In the genomic region with DNA sequence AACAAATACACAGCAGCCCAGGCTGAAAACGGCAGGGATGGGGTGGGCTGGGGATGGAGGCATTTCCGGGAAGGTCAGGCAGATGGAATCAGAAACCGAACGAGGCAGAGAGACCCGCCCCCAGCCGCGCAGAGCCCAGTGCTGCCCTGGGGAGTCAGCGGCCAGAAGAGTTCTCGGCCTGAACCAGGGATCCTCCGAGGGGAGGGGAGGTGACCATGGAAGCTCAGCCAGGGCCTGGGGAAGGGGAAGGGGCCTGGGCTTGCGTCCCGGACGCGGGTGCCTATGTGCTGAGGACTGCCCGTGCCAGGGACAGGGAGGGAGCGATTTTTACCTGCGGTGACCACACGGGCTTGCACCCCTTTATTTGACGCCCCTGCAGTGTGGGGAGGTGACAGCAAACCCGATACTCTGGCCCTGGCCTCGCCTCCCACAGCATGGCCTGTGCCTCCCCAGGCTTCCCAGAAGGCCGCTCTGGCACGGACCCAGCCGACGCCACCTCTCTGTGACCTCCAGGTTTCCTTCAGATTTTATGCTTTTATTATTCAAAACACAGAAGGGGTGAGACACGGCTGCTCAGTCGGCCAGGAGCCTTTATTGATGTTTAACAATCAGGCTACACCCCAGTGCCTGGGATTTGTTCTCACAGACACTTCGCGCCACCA, we compare ENCODE assay signal across 2 cellular contexts.
A peak's percentile ranks its signal among the peaks of the same experiment; 100 is the strongest.
TF ChIP-seq lines count a peak whose summit lies in the region.

No MANE protein-coding gene starts in this region.

TF ChIP-seq in HepG2, 621 proteins besides CTCF, POLR2A, EP300 and RAD21:
- 0 out of 2 replicates have a peak, but pooled peaks have one; percentile 30 for TF ChIP-seq ZNF430 (CRISPR knock-in tag; IDR thresholded peaks at IDR 0.05)
- 0 out of 2 replicates have a peak, but pooled peaks have one; percentile 21 for TF ChIP-seq ELF1 (CRISPR knock-in tag; IDR thresholded peaks at IDR 0.05)
- TF ChIP-seq ZFY (CRISPR knock-in tag; IDR thresholded peaks at IDR 0.05) = 0 out of 2 replicates have a peak, but pooled peaks have one; percentile 24
- TF ChIP-seq, protein P1, sequence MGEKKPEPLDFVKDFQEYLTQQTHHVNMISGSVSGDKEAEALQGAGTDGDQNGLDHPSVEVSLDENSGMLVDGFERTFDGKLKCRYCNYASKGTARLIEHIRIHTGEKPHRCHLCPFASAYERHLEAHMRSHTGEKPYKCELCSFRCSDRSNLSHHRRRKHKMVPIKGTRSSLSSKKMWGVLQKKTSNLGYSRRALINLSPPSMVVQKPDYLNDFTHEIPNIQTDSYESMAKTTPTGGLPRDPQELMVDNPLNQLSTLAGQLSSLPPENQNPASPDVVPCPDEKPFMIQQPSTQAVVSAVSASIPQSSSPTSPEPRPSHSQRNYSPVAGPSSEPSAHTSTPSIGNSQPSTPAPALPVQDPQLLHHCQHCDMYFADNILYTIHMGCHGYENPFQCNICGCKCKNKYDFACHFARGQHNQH (CRISPR knock-in tag; IDR thresholded peaks at IDR 0.05) = no peak
- peak; percentile 25; the same call in 1 of the 2 replicates for TF ChIP-seq GABPB1 (CRISPR knock-in tag; IDR thresholded peaks at IDR 0.05)
- 0 out of 2 replicates have a peak, but pooled peaks have one; percentile 36 for TF ChIP-seq NFKB2 (CRISPR knock-in tag; IDR thresholded peaks at IDR 0.05; ENCODE audit: borderline replicate concordance)
- TF ChIP-seq HNRNPL (IDR thresholded peaks at IDR 0.05; ENCODE audit: low read depth, low read length) = 0 out of 2 replicates have a peak, but pooled peaks have one; percentile 29
- TF ChIP-seq MAFG (CRISPR knock-in tag; IDR thresholded peaks at IDR 0.05) = no peak
- TF ChIP-seq ZBTB38 (CRISPR knock-in tag; IDR thresholded peaks at IDR 0.05) = 0 out of 2 replicates have a peak, but pooled peaks have one; percentile 33
- TF ChIP-seq ZSCAN25 (CRISPR knock-in tag; IDR thresholded peaks at IDR 0.05) = peak; percentile 58; the same call in 1 of the 2 replicates
- TF ChIP-seq KDM5B (CRISPR knock-in tag; IDR thresholded peaks at IDR 0.05; ENCODE audit: borderline replicate concordance) = no peak
- TF ChIP-seq ZNF709 (CRISPR knock-in tag; IDR thresholded peaks at IDR 0.05) = peak; percentile 31; the same call in 1 of the 2 replicates
- TF ChIP-seq GABPA (IDR thresholded peaks at IDR 0.05; ENCODE audit: low read depth, low read length) = no peak
- TF ChIP-seq GABPA (CRISPR knock-in tag; IDR thresholded peaks at IDR 0.05; ENCODE audit: low read depth) = peak; percentile 60; the same call in 1 of the 2 replicates
- no peak for TF ChIP-seq FIP1L1 (IDR thresholded peaks at IDR 0.05; ENCODE audit: borderline replicate concordance, insufficient read depth, low read depth, low read length)
- TF ChIP-seq ZNF232 (CRISPR knock-in tag; IDR thresholded peaks at IDR 0.05; ENCODE audit: borderline replicate concordance) = 0 out of 2 replicates have a peak, but pooled peaks have one; percentile 45
- TF ChIP-seq HDAC1 (CRISPR knock-in tag; IDR thresholded peaks at IDR 0.05) = peak; percentile 29; the same call in 1 of the 2 replicates
- TF ChIP-seq ZNF816 (CRISPR knock-in tag; IDR thresholded peaks at IDR 0.05; ENCODE audit: borderline replicate concordance) = no peak
- TF ChIP-seq, protein P2, sequence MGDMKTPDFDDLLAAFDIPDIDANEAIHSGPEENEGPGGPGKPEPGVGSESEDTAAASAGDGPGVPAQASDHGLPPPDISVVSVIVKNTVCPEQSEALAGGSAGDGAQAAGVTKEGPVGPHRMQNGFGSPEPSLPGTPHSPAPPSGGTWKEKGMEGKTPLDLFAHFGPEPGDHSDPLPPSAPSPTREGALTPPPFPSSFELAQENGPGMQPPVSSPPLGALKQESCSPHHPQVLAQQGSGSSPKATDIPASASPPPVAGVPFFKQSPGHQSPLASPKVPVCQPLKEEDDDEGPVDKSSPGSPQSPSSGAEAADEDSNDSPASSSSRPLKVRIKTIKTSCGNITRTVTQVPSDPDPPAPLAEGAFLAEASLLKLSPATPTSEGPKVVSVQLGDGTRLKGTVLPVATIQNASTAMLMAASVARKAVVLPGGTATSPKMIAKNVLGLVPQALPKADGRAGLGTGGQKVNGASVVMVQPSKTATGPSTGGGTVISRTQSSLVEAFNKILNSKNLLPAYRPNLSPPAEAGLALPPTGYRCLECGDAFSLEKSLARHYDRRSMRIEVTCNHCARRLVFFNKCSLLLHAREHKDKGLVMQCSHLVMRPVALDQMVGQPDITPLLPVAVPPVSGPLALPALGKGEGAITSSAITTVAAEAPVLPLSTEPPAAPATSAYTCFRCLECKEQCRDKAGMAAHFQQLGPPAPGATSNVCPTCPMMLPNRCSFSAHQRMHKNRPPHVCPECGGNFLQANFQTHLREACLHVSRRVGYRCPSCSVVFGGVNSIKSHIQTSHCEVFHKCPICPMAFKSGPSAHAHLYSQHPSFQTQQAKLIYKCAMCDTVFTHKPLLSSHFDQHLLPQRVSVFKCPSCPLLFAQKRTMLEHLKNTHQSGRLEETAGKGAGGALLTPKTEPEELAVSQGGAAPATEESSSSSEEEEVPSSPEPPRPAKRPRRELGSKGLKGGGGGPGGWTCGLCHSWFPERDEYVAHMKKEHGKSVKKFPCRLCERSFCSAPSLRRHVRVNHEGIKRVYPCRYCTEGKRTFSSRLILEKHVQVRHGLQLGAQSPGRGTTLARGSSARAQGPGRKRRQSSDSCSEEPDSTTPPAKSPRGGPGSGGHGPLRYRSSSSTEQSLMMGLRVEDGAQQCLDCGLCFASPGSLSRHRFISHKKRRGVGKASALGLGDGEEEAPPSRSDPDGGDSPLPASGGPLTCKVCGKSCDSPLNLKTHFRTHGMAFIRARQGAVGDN (CRISPR knock-in tag; IDR thresholded peaks at IDR 0.05) = peak; percentile 64
- TF ChIP-seq, protein P3, sequence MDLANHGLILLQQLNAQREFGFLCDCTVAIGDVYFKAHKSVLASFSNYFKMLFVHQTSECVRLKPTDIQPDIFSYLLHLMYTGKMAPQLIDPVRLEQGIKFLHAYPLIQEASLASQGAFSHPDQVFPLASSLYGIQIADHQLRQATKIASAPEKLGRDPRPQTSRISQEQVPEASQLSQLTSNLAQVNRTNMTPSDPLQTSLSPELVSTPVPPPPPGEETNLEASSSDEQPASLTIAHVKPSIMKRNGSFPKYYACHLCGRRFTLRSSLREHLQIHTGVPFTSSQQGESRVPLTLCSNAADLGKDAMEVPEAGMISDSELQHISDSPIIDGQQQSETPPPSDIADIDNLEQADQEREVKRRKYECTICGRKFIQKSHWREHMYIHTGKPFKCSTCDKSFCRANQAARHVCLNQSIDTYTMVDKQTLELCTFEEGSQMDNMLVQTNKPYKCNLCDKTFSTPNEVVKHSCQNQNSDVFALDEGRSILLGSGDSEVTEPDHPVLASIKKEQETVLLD (CRISPR knock-in tag; IDR thresholded peaks at IDR 0.05; ENCODE audit: low read depth) = no peak
- TF ChIP-seq SPEN (CRISPR knock-in tag; IDR thresholded peaks at IDR 0.05; ENCODE audit: low read depth) = 0 out of 2 replicates have a peak, but pooled peaks have one; percentile 21

TF ChIP-seq in GM12891, 5 proteins besides CTCF, POLR2A, EP300 and RAD21:
- no peak for TF ChIP-seq POU2F2 (IDR thresholded peaks at IDR 0.05; ENCODE audit: low read depth, low read length)
- no peak for TF ChIP-seq SPI1 (IDR thresholded peaks at IDR 0.05; ENCODE audit: low read depth, low read length)
- TF ChIP-seq TAF1 (IDR thresholded peaks at IDR 0.05; ENCODE audit: low read depth, low read length) = no peak
- no peak for TF ChIP-seq POLR2AphosphoS5 (IDR thresholded peaks at IDR 0.05; ENCODE audit: low read depth, low read length)
- TF ChIP-seq PAX5 (IDR thresholded peaks at IDR 0.05; ENCODE audit: insufficient read depth, low read length, severe bottlenecking) = no peak
